19 cellular contexts compared by ENCODE assay signal in genomic region chr5:58818515-58818914, GRCh38.
A peak's percentile ranks its signal among the peaks of the same experiment; 100 is the strongest.
DNase-seq lines count a peak whose midpoint lies in the region; ATAC-seq and TF ChIP-seq lines count a peak whose summit lies in the region.
"Had no signal": no experiment of that assay in that cellular context is flagged by ENCODE, and none has a peak within 500 bp of the region (broad histone marks: within the 10 kb centered on the region; RNA-seq: fewer than 3 reads in every experiment).

No MANE protein-coding gene starts in this region.

- H3K9me3 ChIP-seq in neural cell (ENCODE audit: low read length): no peaks in the 10 kb centered on the region
- no peaks in the 10 kb centered on the region for H3K9me3 ChIP-seq in upper lobe of left lung

- TF ChIP-seq EP300 in neural cell (conservative IDR thresholded peaks at IDR 0.05; ENCODE audit: poor library complexity, severe bottlenecking): peak; percentile 89
- TF ChIP-seq EP300 in upper lobe of left lung (IDR thresholded peaks at IDR 0.05): no peak

- peak overlapping the region; percentile 28 for H3K9ac ChIP-seq in neural cell (ENCODE audit: low read length)

- H3K27ac ChIP-seq in neural cell (ENCODE audit: low read length) (peak overlapping the region; percentile 78), upper lobe of left lung (no peak overlapping the region)

- no peak for TF ChIP-seq RAD21 in neural cell (conservative IDR thresholded peaks at IDR 0.05)

- H3K27me3 ChIP-seq in neural cell (ENCODE audit: insufficient read depth, low read depth, low read length): no peaks in the 10 kb centered on the region
- no peaks in the 10 kb centered on the region for H3K27me3 ChIP-seq in upper lobe of left lung

- TF ChIP-seq CTCF in neural cell (IDR thresholded peaks at IDR 0.05; ENCODE audit: poor library complexity, severe bottlenecking) (no peak), upper lobe of left lung (IDR thresholded peaks at IDR 0.05) (no peak)

- no peaks in the 10 kb centered on the region for H3K79me2 ChIP-seq in neural cell (replicated peaks; ENCODE audit: insufficient read depth, low read length)

- intact Hi-C loops in posterior cingulate gyrus (cut with DNase I): no loop called here

- 87 to 92% methylated on average over 1 of the region's 1 CpG for WGBS in upper lobe of left lung, 2 donors

- no peak overlapping the region for H2AFZ ChIP-seq in neural cell (ENCODE audit: low read depth, low read length)

- H3K36me3 ChIP-seq in neural cell (ENCODE audit: insufficient read depth, low read length) (no peaks in the 10 kb centered on the region), upper lobe of left lung (no peaks in the 10 kb centered on the region)

- DNase-seq in NCI-H1694 treated with DMSO at 0.1 percent for 48 hours (lab: John Stamatoyannopoulos, UW) (peak; percentile 11), NCI-H1694 (lab: John Stamatoyannopoulos, UW) (no peak), D341Med (ENCODE audit: low spot score) (peak; percentile 51), NCI-H69 (lab: John Stamatoyannopoulos, UW) (peak; percentile 90), posterior cingulate gyrus (no peak), upper lobe of left lung (no peak), islet precursor cell (no peak)
- DNase-seq: 8988T, AML-193, DMS79 treated with DMSO at 0.1 percent for 48 hours, Kasumi-1, NCI-H187 treated with DMSO at 0.1 percent for 48 hours, NCI-H2107, NCI-H345, NCI-H774, PC-3, Right ventricle myocardium superior had no signal

- H3K9me2 ChIP-seq in neural cell (ENCODE audit: insufficient read depth, low read length): no peaks in the 10 kb centered on the region

- H3K4me1 ChIP-seq in upper lobe of left lung: no peaks in the 10 kb centered on the region

- H4K20me1 ChIP-seq in neural cell (ENCODE audit: insufficient read depth): no peaks in the 10 kb centered on the region

- no peaks in the 10 kb centered on the region for H3F3A ChIP-seq in neural cell (ENCODE audit: insufficient read depth, low read length, poor library complexity, severe bottlenecking)

- H3K4me3 ChIP-seq in neural cell (ENCODE audit: low read length) (peak overlapping the region; percentile 39), upper lobe of left lung (no peak overlapping the region)
- H3K4me3 ChIP-seq: GM12878 had no signal

- TF ChIP-seq POLR2A in upper lobe of left lung (IDR thresholded peaks at IDR 0.05): no peak

- peak overlapping the region; percentile 29 for H3K4me2 ChIP-seq in neural cell (ENCODE audit: low read length)

- no peak for ATAC-seq in upper lobe of left lung (ENCODE audit: low FRiP score in 2 of 2)
- ATAC-seq: GM12878, PC-3 had no signal

TF ChIP-seq in neural cell, 6 proteins besides CTCF, POLR2A, EP300 and RAD21:
- TF ChIP-seq POLR2AphosphoS5 (IDR thresholded peaks at IDR 0.05) (peak; percentile 94), TAF1 (IDR thresholded peaks at IDR 0.05; ENCODE audit: low read depth) (no peak)

Comparison
In these comparisons a context has a peak if more than half of its experiments do, and no peak if none do; other contexts are left out.
1. DNase-seq: peak in NCI-H1694 treated with DMSO at 0.1 percent for 48 hours (single experiment), D341Med (single experiment) and NCI-H69 (single experiment); none in NCI-H1694 (single experiment), posterior cingulate gyrus (0 of 10), upper lobe of left lung (0 of 2) and islet precursor cell (single experiment).